Comparison of ENCODE assay signal across 28 cellular contexts in the genomic region with DNA sequence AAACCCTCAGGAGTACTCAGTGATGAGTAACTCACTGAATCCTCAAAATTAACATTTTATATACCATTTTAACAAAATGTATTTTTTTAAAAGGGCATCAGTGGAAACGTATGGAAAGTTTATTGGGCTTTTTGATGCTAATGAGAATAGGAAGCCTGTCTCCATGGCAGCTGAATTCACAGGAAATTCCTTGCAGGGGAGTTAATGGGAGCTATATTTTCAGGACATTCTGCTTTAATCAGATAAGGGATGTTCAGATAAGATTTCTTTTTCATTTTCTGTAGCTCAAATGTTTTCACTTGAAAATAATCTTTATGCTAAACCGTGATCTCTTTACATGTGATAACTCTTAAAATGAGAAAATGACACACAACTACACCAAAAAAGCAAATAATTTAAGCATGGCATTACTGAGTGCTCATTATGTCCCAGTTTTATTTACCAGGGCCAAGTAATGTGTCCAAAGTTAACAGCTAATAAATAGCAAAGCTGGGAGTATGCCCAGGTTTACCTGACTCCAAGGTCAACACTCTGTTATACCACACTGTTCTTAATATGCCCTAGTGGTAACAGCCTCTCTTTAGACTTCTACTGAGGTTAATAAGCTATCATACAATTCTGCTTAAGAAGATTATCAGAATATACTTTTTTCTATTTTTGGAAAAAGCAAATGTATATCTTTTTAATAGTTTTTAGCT.
DNase-seq lines count a peak whose midpoint lies in the region; ATAC-seq lines count a peak whose summit lies in the region.
"Had no signal": no experiment of that assay in that cellular context is flagged by ENCODE, and none has a peak within 500 bp of the region (broad histone marks: within the 10 kb centered on the region; RNA-seq: fewer than 3 reads in every experiment).

No MANE protein-coding gene starts in this region.

- H3K9me3 Mint-ChIP-seq in CD4-positive, alpha-beta memory T cell, result peaks cover 0 to 6% (median 5%) of the 10 kb centered on the region in 8 donors
- H3K9me3 Mint-ChIP-seq: stimulated activated naive CD8-positive, alpha-beta T cell treated with anti-CD3 and anti-CD28 coated beads, Interleukin-15, Interleukin-2, amounts not matched to agents 100 ng/mL and 50 ng/mL, for 24 hours had no signal

- no peaks in the 10 kb centered on the region for H3K9me3 ChIP-seq in CD4-positive, alpha-beta memory T cell (ENCODE audit: control insufficient read depth in 1 of 2, low read length in 2 of 2)
- H3K9me3 ChIP-seq: mucosa of descending colon, sigmoid colon, SJSA1, thyroid gland had no signal

- H3K27ac ChIP-seq in CD4-positive, alpha-beta memory T cell (ENCODE audit: low read depth, low read length), result no peak overlapping the region
- H3K27ac ChIP-seq: parathyroid adenoma, sigmoid colon, SJSA1, thyroid gland had no signal

- CTCF ChIA-PET in CD4-positive, alpha-beta memory T cell (lab: Charles Lee; ENCODE audit: partially characterized antibody), result no interaction called here

- H3K4me1 Mint-ChIP-seq in CD4-positive, alpha-beta memory T cell, result no peaks in the 10 kb centered on the region
- H3K4me1 Mint-ChIP-seq: immature natural killer cell, T-helper 17 cell had no signal

- no peak overlapping the region for H3K27ac Mint-ChIP-seq in CD4-positive, alpha-beta memory T cell
- H3K27ac Mint-ChIP-seq: activated naive CD4-positive, alpha-beta T cell treated with anti-CD3 and anti-CD28 coated beads for 36 hours; immature natural killer cell; stimulated activated naive CD8-positive, alpha-beta T cell treated with anti-CD3 and anti-CD28 coated beads, Interleukin-15, Interleukin-2, amounts not matched to agents 100 ng/mL and 50 ng/mL, for 24 hours; T-helper 17 cell had no signal

- no peaks in the 10 kb centered on the region for H3K36me3 ChIP-seq in CD4-positive, alpha-beta memory T cell (ENCODE audit: insufficient read depth, low read length)
- H3K36me3 ChIP-seq: sigmoid colon, SJSA1, thyroid gland had no signal

- peak; percentile 67 for DNase-seq in G401 (ENCODE audit: low spot score)
- peak; percentile 6 to 74 for DNase-seq in NCI-H2081 (lab: John Stamatoyannopoulos, UW)
- DNase-seq in cerebellar cortex (ENCODE audit: low spot score), result peak; percentile 59
- peak; percentile 54 for DNase-seq in left lobe of liver (ENCODE audit: low spot score)
- no peak for DNase-seq in A172 (ENCODE audit: low spot score)
- DNase-seq in CD4-positive, alpha-beta memory T cell, result no peak
- DNase-seq in HUDEP-2 (lab: John Stamatoyannopoulos, UW; ENCODE audit: unreplicated experiment in 76 of 76), result no peak
- DNase-seq in iPS-NIHi7 (ENCODE audit: extremely low spot score), result no peak
- DNase-seq: activated CD4-positive, alpha-beta T cell treated with anti-CD3 and anti-CD28 coated beads for 4 hours; activated CD8-positive, alpha-beta memory T cell treated with anti-CD3 and anti-CD28 coated beads for 24 hours; activated naive CD4-positive, alpha-beta T cell treated with anti-CD3 and anti-CD28 coated beads for 36 hours; activated T-cell treated with anti-CD3 and anti-CD28 coated beads, Interleukin-2, amount 50 U/mL, for 1 hour; amniotic stem cell; Calu3; cortex of kidney; DND-41; H7; immature natural killer cell; IMR-90; mucosa of descending colon; NCI-H1436; sigmoid colon; T-helper 17 cell; thyroid gland had no signal

- in situ Hi-C loops in G401 (cut with HindIII; ENCODE audit: low sequenced_read_pairs), result no loop called here

- intact Hi-C loops in CD4-positive, alpha-beta memory T cell (cut with micrococcal nuclease), result no loop called here

- H3K27me3 Mint-ChIP-seq in CD4-positive, alpha-beta memory T cell, result no peaks in the 10 kb centered on the region
- H3K27me3 Mint-ChIP-seq: stimulated activated naive CD8-positive, alpha-beta T cell treated with anti-CD3 and anti-CD28 coated beads, Interleukin-15, Interleukin-2, amounts not matched to agents 100 ng/mL and 50 ng/mL, for 24 hours; T-helper 17 cell had no signal

- H3K4me1 ChIP-seq in CD4-positive, alpha-beta memory T cell (ENCODE audit: insufficient read depth, low read length), result no peaks in the 10 kb centered on the region
- H3K4me1 ChIP-seq: parathyroid adenoma, SJSA1, thyroid gland had no signal

- H3K4me3 ChIP-seq in CD4-positive, alpha-beta memory T cell (ENCODE audit: low read length in 2 of 2), result no peak overlapping the region
- H3K4me3 ChIP-seq: GM12878, mucosa of descending colon, sigmoid colon, SJSA1, thyroid gland had no signal

- POLR2A ChIA-PET in CD4-positive, alpha-beta memory T cell (lab: Charles Lee; ENCODE audit: partially characterized antibody), result no interaction called here

- no peaks in the 10 kb centered on the region for H3K27me3 ChIP-seq in CD4-positive, alpha-beta memory T cell (ENCODE audit: insufficient read depth, low read length)
- H3K27me3 ChIP-seq: sigmoid colon, SJSA1, thyroid gland had no signal

- ATAC-seq in left lobe of liver, result peak; percentile 95
- ATAC-seq: GM12878, mucosa of descending colon, T-helper 17 cell had no signal

- H3K4me3 Mint-ChIP-seq in CD4-positive, alpha-beta memory T cell, result no peak overlapping the region
- H3K4me3 Mint-ChIP-seq: activated naive CD4-positive, alpha-beta T cell treated with anti-CD3 and anti-CD28 coated beads for 36 hours; immature natural killer cell; stimulated activated naive CD8-positive, alpha-beta T cell treated with anti-CD3 and anti-CD28 coated beads, Interleukin-15, Interleukin-2, amounts not matched to agents 100 ng/mL and 50 ng/mL, for 24 hours; T-helper 17 cell had no signal

- H3K36me3 Mint-ChIP-seq in CD4-positive, alpha-beta memory T cell, result no peaks in the 10 kb centered on the region
- H3K36me3 Mint-ChIP-seq: immature natural killer cell had no signal

Comparison
In these comparisons a context has a peak if more than half of its experiments do, and no peak if none do; other contexts are left out.
1. DNase-seq: peak in G401 (single experiment), NCI-H2081 (2 of 2), cerebellar cortex (single experiment) and left lobe of liver (single experiment); none in A172 (single experiment), CD4-positive, alpha-beta memory T cell (0 of 5), HUDEP-2 (0 of 76) and iPS-NIHi7 (single experiment).